In genomic region chr18:10526211-10526949, GRCh38 we compare ENCODE assay signal across 8 cellular contexts. TPM values are rescaled to one million over a fixed set of nuclear protein-coding genes. Genes with fewer than 3 reads are reported as not detected.
DNase-seq lines count a peak whose midpoint lies in the region; ATAC-seq and TF ChIP-seq lines count a peak whose summit lies in the region.

No MANE protein-coding gene starts in this region.

- TF ChIP-seq CTCF in BJ (IDR thresholded peaks at IDR 0.05; ENCODE audit: insufficient read depth, low read depth, low read length): no peak
- TF ChIP-seq CTCF in Panc1 (IDR thresholded peaks at IDR 0.05): no peak
- TF ChIP-seq CTCF in heart left ventricle (IDR thresholded peaks at IDR 0.05): no peak
- TF ChIP-seq CTCF in psoas muscle (IDR thresholded peaks at IDR 0.05): no peak

- CTCF ChIA-PET in BJ (lab: Yijun Ruan, JAX) (interaction anchor here (0.6 kb wide), 1 partner anchor 1183 kb away, joined by 4 read pairs; no protein-coding TSS in a partner anchor), Panc1 (lab: Charles Lee) (interaction anchor here (0.6 to 0.7 kb wide), 3 partner anchors 11 to 389 kb away, joined by 5 to 7 read pairs (median 5); no protein-coding TSS in a partner anchor)

- H3K9me3 ChIP-seq in Panc1 (ENCODE audit: control insufficient read depth, insufficient read depth, low read depth, low read length) (no peaks in the 10 kb centered on the region), heart left ventricle (no peaks in the 10 kb centered on the region), psoas muscle (no peaks in the 10 kb centered on the region)

- peak overlapping the region; percentile 92 for H3K4me3 ChIP-seq in BJ (ENCODE audit: low read depth, low read length)
- H3K4me3 ChIP-seq in Panc1 (ENCODE audit: low read depth in 2 of 2, low read length in 2 of 2): peak overlapping the region; percentile 97 to 98
- peak overlapping the region; percentile 57 to 98 (median 79) for H3K4me3 ChIP-seq in heart left ventricle
- peak overlapping the region; percentile 91 for H3K4me3 ChIP-seq in psoas muscle

- DNase-seq in BJ (ENCODE audit: low read depth): no peak
- no peak for DNase-seq in Panc1 (ENCODE audit: low read depth, low spot score)
- peak; percentile 68 for DNase-seq in activated naive CD4-positive, alpha-beta T cell treated with anti-CD3 and anti-CD28 coated beads, Interleukin-2, amount 50 U/mL, for 16 hours
- DNase-seq in heart left ventricle: peak; percentile 69 to 86 (median 77)
- peak; percentile 77 to 81 for DNase-seq in psoas muscle
- no peak for DNase-seq in ecto neural progenitor cell (ENCODE audit: low spot score)

- 1 to 3% (median 2%) methylated on average over 24 to 42 of the region's 42 CpGs for WGBS in heart left ventricle, 4 donors
- 1 to 2% (median 2%) methylated on average over 25 to 42 of the region's 42 CpGs for WGBS in psoas muscle, 3 donors

- POLR2A ChIA-PET in BJ (lab: Charles Lee): no interaction called here
- POLR2A ChIA-PET in Panc1 (lab: Charles Lee): interaction anchor here (0.6 to 0.7 kb wide), 2 partner anchors 18 to 1118 kb away, joined by 3 to 7 read pairs; no protein-coding TSS in a partner anchor

- in situ Hi-C loops in Panc1 (cut with HindIII; ENCODE audit: low pct_unique_long_range_greater_than_20kb, low sequenced_read_pairs): no loop called here

- H3K4me1 ChIP-seq in Panc1 (ENCODE audit: control insufficient read depth, insufficient read depth, low read length): peaks cover 15% of the 10 kb centered on the region
- H3K4me1 ChIP-seq in heart left ventricle: peaks cover 0 to 54% (median 31%) of the 10 kb centered on the region in 12 donors
- peaks cover 35% of the 10 kb centered on the region for H3K4me1 ChIP-seq in psoas muscle

- no TSS peak for BruUV-seq in Panc1 (replicated peaks; lab: Mats Ljungman, UMichigan)

- H3K36me3 ChIP-seq in BJ (ENCODE audit: control insufficient read depth, insufficient read depth, low read length): no peaks in the 10 kb centered on the region
- H3K36me3 ChIP-seq in Panc1 (ENCODE audit: control insufficient read depth, insufficient read depth, low read length): no peaks in the 10 kb centered on the region
- peaks cover 0 to 8% (median 0%) of the 10 kb centered on the region in 9 donors for H3K36me3 ChIP-seq in heart left ventricle
- H3K36me3 ChIP-seq in psoas muscle (ENCODE audit: insufficient read depth in 1 of 2, low read depth in 1 of 2): peaks cover 0 to 3% of the 10 kb centered on the region in 2 donors

- ATAC-seq in GM18870 (IDR thresholded peaks at IDR 0.05; ENCODE audit: unreplicated experiment) (peak; percentile 28), HG03108 (IDR thresholded peaks at IDR 0.05; ENCODE audit: unreplicated experiment) (peak; percentile 53), Panc1 (peak; percentile 87), heart left ventricle (peak; percentile 52 to 88 (median 82)), psoas muscle (peak; percentile 82 to 89 (median 86))

- H3K27ac ChIP-seq in Panc1 (ENCODE audit: low read length) (peak overlapping the region; percentile 86), heart left ventricle (peak overlapping the region; percentile 88 to 99 (median 95)), psoas muscle (peak overlapping the region; percentile 94)

- no peaks in the 10 kb centered on the region for H3K27me3 ChIP-seq in BJ (ENCODE audit: control insufficient read depth, insufficient read depth, low read length)
- no peaks in the 10 kb centered on the region for H3K27me3 ChIP-seq in Panc1 (ENCODE audit: control insufficient read depth, insufficient read depth, low read length)
- no peaks in the 10 kb centered on the region for H3K27me3 ChIP-seq in heart left ventricle
- no peaks in the 10 kb centered on the region for H3K27me3 ChIP-seq in psoas muscle (ENCODE audit: insufficient read depth in 3 of 3, low read length in 2 of 3)

- intact Hi-C loops in Panc1 (cut with micrococcal nuclease; ENCODE audit: unreplicated experiment) (no loop called here), heart left ventricle (cut with DNase I) (loop anchor here in 4 of 10 donors (5.0 to 10.0 kb wide), 4 partner anchors 614 to 952 kb away; partner anchors contain the start of genes RAB31 (in 1 of the 4) and VAPA (in 1 of the 4)), psoas muscle (cut with DNase I) (loop anchor here in 1 of 2 donors (10.0 kb wide), 1 partner anchor 722 kb away; no protein-coding TSS in a partner anchor)

- no peak for TF ChIP-seq POLR2A in heart left ventricle (IDR thresholded peaks at IDR 0.05)

RNA-seq across cellular contexts. Expression of gene NAPG, which starts 0.6 kb away (rescaled TPM):
- polyA plus RNA-seq in BJ (2011; rRNA removed): 15.4 and 23.0 TPM in 2 replicates
- polyA minus RNA-seq in BJ (2011; rRNA and poly(A)+ RNA removed): 11.2 and 12.6 TPM in 2 replicates
- 27.8 TPM for total RNA-seq in Panc1 (2021; ENCODE audit: unreplicated experiment)
- polyA plus RNA-seq in Panc1 (2012; ENCODE audit: insufficient read length): 11.6 TPM
- total RNA-seq in heart left ventricle: 10 to 100 TPM; 26.7 to 46.3 (median 35.1) TPM
- 10 to 100 TPM; 12.7 to 28.5 TPM for polyA plus RNA-seq in heart left ventricle
- total RNA-seq in psoas muscle: 10 to 100 TPM; 13.9 to 23.8 (median 18.4) TPM
- 10 to 100 TPM; 10.7 to 38.7 (median 23.8) TPM for polyA plus RNA-seq in psoas muscle

Comparison
In these comparisons a context has a peak if more than half of its experiments do, and no peak if none do; other contexts are left out.
1. DNase-seq: peak in activated naive CD4-positive, alpha-beta T cell treated with anti-CD3 and anti-CD28 coated beads, Interleukin-2, amount 50 U/mL, for 16 hours (single experiment), heart left ventricle (5 of 5) and psoas muscle (2 of 2); none in BJ (single experiment), Panc1 (single experiment) and ecto neural progenitor cell (single experiment).
2. ATAC-seq: peak in every context shown above with its lines; median percentile 87 in Panc1; 86 in psoas muscle; 82 in heart left ventricle; 53 in HG03108; 28 in GM18870.
3. Peak in every context shown above with its lines, with median percentiles within 50 percentile points of each other: H3K4me3 ChIP-seq and H3K27ac ChIP-seq.